20 cellular contexts compared by ENCODE assay signal in the genomic region with DNA sequence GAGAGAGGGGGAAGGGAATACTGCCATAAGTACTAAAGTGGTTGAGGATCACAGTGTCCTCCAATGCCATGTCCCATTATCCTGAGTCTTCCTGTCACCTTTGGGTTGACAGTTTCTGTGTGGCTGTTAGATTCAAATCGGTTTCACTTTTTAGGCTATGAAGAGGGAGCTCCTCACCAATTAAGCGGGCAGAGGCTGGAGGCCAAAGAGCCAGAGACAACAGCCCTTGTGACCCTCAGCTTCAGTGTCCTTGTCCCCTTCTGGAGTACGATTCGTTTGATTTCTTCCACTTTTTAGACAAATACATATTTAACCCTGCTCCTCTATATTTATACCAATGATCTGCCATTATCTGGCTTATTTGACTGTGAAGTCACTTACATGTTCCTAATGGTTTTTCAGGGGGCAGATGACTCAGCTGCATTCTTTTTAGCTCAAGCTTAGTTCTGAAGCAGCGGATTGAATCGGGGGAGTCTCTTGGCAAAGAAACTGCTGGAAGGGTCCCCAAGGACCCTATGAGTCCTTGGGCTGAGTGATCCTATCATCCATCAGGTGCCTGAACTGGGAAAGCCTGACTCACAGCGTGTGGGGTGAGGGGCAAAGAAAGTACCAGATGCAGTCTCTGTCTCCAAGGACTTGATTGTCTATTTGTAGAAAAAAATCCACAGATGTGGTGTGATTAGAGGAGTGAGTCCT. TPM values are rescaled to one million over a fixed set of nuclear protein-coding genes. Genes with fewer than 3 reads are reported as not detected.
DNase-seq lines count a peak whose midpoint lies in the region; ATAC-seq and TF ChIP-seq lines count a peak whose summit lies in the region.
"Had no signal": no experiment of that assay in that cellular context is flagged by ENCODE, and none has a peak within 500 bp of the region (broad histone marks: within the 10 kb centered on the region; RNA-seq: fewer than 3 reads in every experiment).

No MANE protein-coding gene starts in this region.

- H3K4me3 Mint-ChIP-seq in GM23338: no peak overlapping the region
- H3K4me3 Mint-ChIP-seq: activated CD8-positive, alpha-beta memory T cell treated with anti-CD3 and anti-CD28 coated beads, Interleukin-2, amount 10 ng/mL, durations not matched to agents 7 days and 5 days; CD14-positive monocyte; naive thymus-derived CD4-positive, alpha-beta T cell; stimulated activated naive B cell treated with anti-CD40 and anti-IgM and Interleukin-4, amounts not matched to agents 10 μg/mL and 1 μg/mL and 100 μg/mL, for 72 hours; T-helper 2 cell treated with Interferon-gamma antibody and Interleukin-4, amounts not matched to agents 5 μg/mL and 100 μg/mL, for 36 hours had no signal

- H3K27ac Mint-ChIP-seq in GM23338: peak overlapping the region; percentile 68
- H3K27ac Mint-ChIP-seq: activated CD8-positive, alpha-beta memory T cell treated with anti-CD3 and anti-CD28 coated beads, Interleukin-2, amount 10 ng/mL, durations not matched to agents 7 days and 5 days; CD14-positive monocyte; naive thymus-derived CD4-positive, alpha-beta T cell; progenitor cell of endocrine pancreas; stimulated activated naive B cell treated with anti-CD40 and anti-IgM and Interleukin-4, amounts not matched to agents 10 μg/mL and 1 μg/mL and 100 μg/mL, for 72 hours; T-helper 2 cell treated with Interferon-gamma antibody and Interleukin-4, amounts not matched to agents 5 μg/mL and 100 μg/mL, for 36 hours had no signal

- H3K4me1 Mint-ChIP-seq in GM23338: peaks cover 6% of the 10 kb centered on the region; the same call in 2 of the 3 replicates
- H3K4me1 Mint-ChIP-seq: activated CD8-positive, alpha-beta memory T cell treated with anti-CD3 and anti-CD28 coated beads, Interleukin-2, amount 10 ng/mL, durations not matched to agents 7 days and 5 days; stimulated activated naive B cell treated with anti-CD40 and anti-IgM and Interleukin-4, amounts not matched to agents 10 μg/mL and 1 μg/mL and 100 μg/mL, for 72 hours had no signal

- H3F3A ChIP-seq in GM23338 (replicated peaks; ENCODE audit: low read depth): no peaks in the 10 kb centered on the region

- no peaks in the 10 kb centered on the region; the same call in 1 of the 2 replicates for H3K36me3 ChIP-seq in GM23338 (ENCODE audit: insufficient read depth)
- H3K36me3 ChIP-seq: tibial nerve had no signal

- H3K4me2 ChIP-seq in GM23338: no peak overlapping the region

- H3K4me3 ChIP-seq in GM23338: no peak overlapping the region
- H3K4me3 ChIP-seq in skeletal muscle cell (ENCODE audit: low read depth, low read length): no peak overlapping the region
- H3K4me3 ChIP-seq: tibial nerve had no signal

- H3K27me3 ChIP-seq in GM23338 (ENCODE audit: insufficient read depth): no peaks in the 10 kb centered on the region
- H3K27me3 ChIP-seq: tibial nerve had no signal

- H3K9me2 ChIP-seq in GM23338 (ENCODE audit: insufficient read depth): no peaks in the 10 kb centered on the region

- H3K27ac ChIP-seq in GM23338 (ENCODE audit: low read depth): no peak overlapping the region
- H3K27ac ChIP-seq: tibial nerve had no signal

- no peak for TF ChIP-seq CTCF in GM23338 (conservative IDR thresholded peaks at IDR 0.05; ENCODE audit: low read depth in 2 of 2)

- no peaks in the 10 kb centered on the region for H4K20me1 ChIP-seq in GM23338 (replicated peaks; ENCODE audit: insufficient read depth)

- H3K36me3 Mint-ChIP-seq in GM23338 (ENCODE audit: low read depth): peaks cover 14% of the 10 kb centered on the region
- H3K36me3 Mint-ChIP-seq: activated CD8-positive, alpha-beta memory T cell treated with anti-CD3 and anti-CD28 coated beads, Interleukin-2, amount 10 ng/mL, durations not matched to agents 7 days and 5 days; CD14-positive monocyte; naive thymus-derived CD4-positive, alpha-beta T cell; stimulated activated naive B cell treated with anti-CD40 and anti-IgM and Interleukin-4, amounts not matched to agents 10 μg/mL and 1 μg/mL and 100 μg/mL, for 72 hours had no signal

- ATAC-seq in GM23338 (no peak), HG03442 (IDR thresholded peaks at IDR 0.05; ENCODE audit: unreplicated experiment) (no peak)
- ATAC-seq: activated CD8-positive, alpha-beta memory T cell treated with anti-CD3 and anti-CD28 coated beads, Interleukin-2, amount 10 ng/mL, durations not matched to agents 7 days and 5 days; naive thymus-derived CD4-positive, alpha-beta T cell; stimulated activated naive B cell treated with anti-CD40 and anti-IgM and Interleukin-4, amounts not matched to agents 10 μg/mL and 1 μg/mL and 100 μg/mL, for 72 hours had no signal

- H3K27me3 Mint-ChIP-seq in GM23338 (ENCODE audit: insufficient read depth, low read depth, poor library complexity): peaks cover 7% of the 10 kb centered on the region
- H3K27me3 Mint-ChIP-seq: progenitor cell of endocrine pancreas had no signal

- H2AFZ ChIP-seq in GM23338: no peak overlapping the region

- no peaks in the 10 kb centered on the region for H3K9me3 Mint-ChIP-seq in GM23338
- H3K9me3 Mint-ChIP-seq: CD14-positive monocyte; naive thymus-derived CD4-positive, alpha-beta T cell; stimulated activated naive B cell treated with anti-CD40 and anti-IgM and Interleukin-4, amounts not matched to agents 10 μg/mL and 1 μg/mL and 100 μg/mL, for 72 hours; T-helper 2 cell treated with Interferon-gamma antibody and Interleukin-4, amounts not matched to agents 5 μg/mL and 100 μg/mL, for 36 hours had no signal

- no peaks in the 10 kb centered on the region for H3K79me2 ChIP-seq in GM23338 (replicated peaks; ENCODE audit: insufficient read depth)

- DNase-seq in GM23338 (ENCODE audit: low spot score) (no peak), astrocyte of the hippocampus (ENCODE audit: low read depth, low spot score) (peak; percentile 24), hepatic stellate cell (ENCODE audit: low spot score) (peak; percentile 4), skeletal muscle cell (ENCODE audit: low read depth) (peak; percentile 89), NCI-H510A treated with DMSO at 0.1 percent for 48 hours (lab: John Stamatoyannopoulos, UW) (no peak), DMS 273 (lab: John Stamatoyannopoulos, UW; ENCODE audit: unreplicated experiment) (no peak)
- DNase-seq: activated CD4-positive, CD25-positive, alpha-beta regulatory T cell treated with anti-CD3 and anti-CD28 coated beads, Interleukin-2, amount 50 U/mL, for 72 hours; activated CD8-positive, alpha-beta memory T cell treated with anti-CD3 and anti-CD28 coated beads, Interleukin-2, amount 10 ng/mL, durations not matched to agents 7 days and 5 days; amniotic stem cell; DMS79; naive thymus-derived CD4-positive, alpha-beta T cell; NCI-H2029; NCI-H524 treated with DMSO at 0.1 percent for 48 hours; stimulated activated naive B cell treated with anti-CD40 and anti-IgM and Interleukin-4, amounts not matched to agents 10 μg/mL and 1 μg/mL and 100 μg/mL, for 72 hours had no signal

- H3K4me1 ChIP-seq in GM23338 (ENCODE audit: insufficient read depth): no peaks in the 10 kb centered on the region
- H3K4me1 ChIP-seq: tibial nerve had no signal

TF ChIP-seq in GM23338, 12 proteins besides CTCF, POLR2A, EP300 and RAD21:
- TF ChIP-seq EZH2phosphoT487 (IDR thresholded peaks at IDR 0.05; ENCODE audit: unreplicated experiment): no peak
- TF ChIP-seq JUNB (IDR thresholded peaks at IDR 0.05; ENCODE audit: unreplicated experiment): no peak
- TF ChIP-seq STAT1 (IDR thresholded peaks at IDR 0.05; ENCODE audit: unreplicated experiment): no peak

RNA-seq across cellular contexts. Expression of gene FERMT1, which starts 18.2 kb away (rescaled TPM):
- total RNA-seq in GM23338 (2014; rRNA removed; shearing (Covaris generic)): 15.8 and 18.3 TPM in 2 replicates
- polyA plus RNA-seq in GM23338 (2016; fragmentation: Nextera tagmentation; extraction: Ambion mirVana): 16.2 and 17.9 TPM in 2 replicates
- polyA plus RNA-seq: CD14-positive monocyte; naive thymus-derived CD4-positive, alpha-beta T cell had no signal

RNA-seq across cellular contexts. Expression of gene LRRN4, which starts 50.8 kb away (rescaled TPM):
- total RNA-seq in GM23338 (2014; rRNA removed; shearing (Covaris generic)): 0.70 and 2.2 TPM in 2 replicates
- 0.21 and 0.63 TPM in 2 replicates for polyA plus RNA-seq in GM23338 (2016; fragmentation: Nextera tagmentation; extraction: Ambion mirVana)
- total RNA-seq: activated CD8-positive, alpha-beta memory T cell treated with anti-CD3 and anti-CD28 coated beads, Interleukin-2, amount 10 ng/mL, durations not matched to agents 7 days and 5 days; lower leg skin; naive thymus-derived CD4-positive, alpha-beta T cell; tibial nerve had no signal
- polyA plus RNA-seq: CD14-positive monocyte; naive thymus-derived CD4-positive, alpha-beta T cell had no signal

Comparison
In these comparisons a context has a peak if more than half of its experiments do, and no peak if none do; other contexts are left out.
1. DNase-seq: peak in astrocyte of the hippocampus (single experiment), hepatic stellate cell (single experiment) and skeletal muscle cell (single experiment); none in GM23338 (single experiment), NCI-H510A treated with DMSO at 0.1 percent for 48 hours (single experiment) and DMS 273 (single experiment).